4 cellular contexts compared by ENCODE assay signal in the genomic region with DNA sequence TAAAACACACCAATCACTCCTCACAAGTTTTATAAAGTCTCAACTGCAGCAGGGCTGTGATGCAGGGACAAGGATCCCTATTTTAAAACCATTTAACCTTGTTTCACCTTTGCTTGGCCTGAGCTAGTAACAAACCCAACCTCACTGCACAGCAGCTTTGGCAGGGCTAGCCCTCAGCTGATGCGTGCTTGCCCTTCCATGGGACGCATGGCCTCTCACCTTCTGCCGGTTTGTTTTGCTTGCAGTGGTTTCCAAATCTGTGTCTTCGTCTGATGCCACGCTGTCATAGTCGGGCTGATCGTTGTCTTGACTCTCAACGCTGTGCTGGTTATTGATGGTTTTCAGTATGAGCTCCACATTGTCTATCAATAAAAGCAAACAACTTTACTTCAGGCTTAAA.
TF ChIP-seq lines count a peak whose summit lies in the region.

No MANE protein-coding gene starts in this region.

TF ChIP-seq in SK-N-SH, 30 proteins besides CTCF, POLR2A, EP300 and RAD21:
- TF ChIP-seq RCOR1 (IDR thresholded peaks at IDR 0.05; ENCODE audit: low read length) (no peak), JUND (IDR thresholded peaks at IDR 0.05) (no peak), NFIC (IDR thresholded peaks at IDR 0.05; ENCODE audit: borderline replicate concordance) (no peak), CHD2 (IDR thresholded peaks at IDR 0.05; ENCODE audit: low read length, partially characterized antibody) (no peak), MXI1 (IDR thresholded peaks at IDR 0.05; ENCODE audit: low read depth, low read length) (no peak), TCF12 (IDR thresholded peaks at IDR 0.05) (no peak)

TF ChIP-seq in SK-N-SH treated with all-trans-retinoic acid at 6 μM for 48 hours, 23 proteins besides CTCF, POLR2A, EP300 and RAD21:
- no peak for TF ChIP-seq ZFP3 (CRISPR knock-in tag; IDR thresholded peaks at IDR 0.05)
- TF ChIP-seq SNAI2 (CRISPR knock-in tag; IDR thresholded peaks at IDR 0.05): no peak
- TF ChIP-seq RARB (CRISPR knock-in tag; IDR thresholded peaks at IDR 0.05): no peak
TF ChIP-seq in SK-N-SH treated with all-trans-retinoic acid at 6 μM for 48 hours: peak in this region for 0.

TF ChIP-seq in HCT116, 20 proteins besides CTCF, POLR2A, EP300 and RAD21:
- TF ChIP-seq TCF7L2 (IDR thresholded peaks at IDR 0.05; ENCODE audit: borderline replicate concordance, extremely low read depth, insufficient read depth, insufficient read length): no peak
- no peak for TF ChIP-seq EGR1 (IDR thresholded peaks at IDR 0.05; ENCODE audit: low read depth)
- TF ChIP-seq SIN3A (IDR thresholded peaks at IDR 0.05; ENCODE audit: low read depth): no peak

TF ChIP-seq in GM12891, 5 proteins besides CTCF, POLR2A, EP300 and RAD21 (continued from another document):
- no peak for TF ChIP-seq POU2F2 (IDR thresholded peaks at IDR 0.05; ENCODE audit: low read depth, low read length)
- TF ChIP-seq POLR2AphosphoS5 (IDR thresholded peaks at IDR 0.05; ENCODE audit: low read depth, low read length): no peak
- TF ChIP-seq PAX5 (IDR thresholded peaks at IDR 0.05; ENCODE audit: insufficient read depth, low read length, severe bottlenecking): no peak
- no peak for TF ChIP-seq SPI1 (IDR thresholded peaks at IDR 0.05; ENCODE audit: low read depth, low read length)
